ENCODE assay signal across 12 cellular contexts in the genomic region with DNA sequence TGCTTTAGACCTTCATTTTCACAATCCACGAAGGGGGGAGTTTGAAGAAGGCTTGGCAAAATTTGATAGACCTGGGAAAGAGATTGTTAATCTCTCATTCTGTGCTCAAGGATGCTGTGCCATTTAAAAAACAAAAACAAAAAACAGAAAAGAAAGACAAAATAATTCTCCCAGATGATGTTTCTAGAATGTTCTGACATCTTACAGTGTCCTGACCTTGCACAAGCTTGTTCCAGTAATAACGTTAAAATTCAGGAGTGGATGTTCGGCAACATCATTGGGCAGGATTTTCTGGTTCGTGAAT.
DNase-seq lines count a peak whose midpoint lies in the region; ATAC-seq, FAIRE-seq and TF ChIP-seq lines count a peak whose summit lies in the region.
"Had no signal": no experiment of that assay in that cellular context is flagged by ENCODE, and none has a peak within 500 bp of the region (broad histone marks: within the 10 kb centered on the region; RNA-seq: fewer than 3 reads in every experiment).

No MANE protein-coding gene starts in this region.

- no peak overlapping the region for H3K27ac ChIP-seq in HepG2 (ENCODE audit: extremely low read length, insufficient read depth, low read length)
- no peak overlapping the region for H3K27ac ChIP-seq in right lobe of liver
- H3K27ac ChIP-seq in astrocyte (ENCODE audit: low read depth, low read length), result peak overlapping the region; percentile 97

- H3K9ac ChIP-seq in HepG2 (ENCODE audit: insufficient read depth, low read depth, low read length) (no peak overlapping the region), astrocyte (ENCODE audit: low read length) (peak overlapping the region; percentile 87)

- intact Hi-C loops in HepG2 (cut with micrococcal nuclease; ENCODE audit: unreplicated experiment), result loop anchor here (5.0 kb wide), 1 partner anchor 83 kb away; no protein-coding TSS in a partner anchor
- intact Hi-C loops in right lobe of liver (cut with DNase I), result no loop called here

- H3K4me1 ChIP-seq in HepG2 (ENCODE audit: insufficient read depth, low read length) (peaks cover 92% of the 10 kb centered on the region), right lobe of liver (peaks cover 0 to 47% (median 24%) of the 10 kb centered on the region in 4 donors), astrocyte (ENCODE audit: insufficient read depth, low read length) (peaks cover 90% of the 10 kb centered on the region)

- 85% methylated on average over 4 of the region's 4 CpGs for WGBS in HepG2 (ENCODE audit: low lambda C conversion rate)
- WGBS in right lobe of liver (ENCODE audit: insufficient coverage, low coverage, low lambda C conversion rate, missing lambda C conversion rate), result 74% methylated on average over 4 of the region's 4 CpGs

- ATAC-seq in HepG2 (no peak), right lobe of liver (no peak), HG03460 (IDR thresholded peaks at IDR 0.05; ENCODE audit: unreplicated experiment) (no peak)

- H4K20me1 ChIP-seq in HepG2 (ENCODE audit: insufficient read depth, low read length), result peaks cover 66% of the 10 kb centered on the region
- no peaks in the 10 kb centered on the region for H4K20me1 ChIP-seq in astrocyte (ENCODE audit: insufficient read depth, low read length)

- H3K4me3 Mint-ChIP-seq in astrocyte (ENCODE audit: unreplicated experiment), result no peak overlapping the region
- no peak overlapping the region for H3K4me3 Mint-ChIP-seq in nephron
- no peak overlapping the region for H3K4me3 Mint-ChIP-seq in glutamatergic neuron (ENCODE audit: unreplicated experiment)

- H3K9me3 Mint-ChIP-seq in astrocyte (ENCODE audit: unreplicated experiment) (no peaks in the 10 kb centered on the region), nephron (no peaks in the 10 kb centered on the region), glutamatergic neuron (ENCODE audit: unreplicated experiment) (no peaks in the 10 kb centered on the region)

- H3K79me2 ChIP-seq in HepG2 (ENCODE audit: insufficient read depth, low read length) (peaks cover 72% of the 10 kb centered on the region), astrocyte (ENCODE audit: insufficient read depth, low read length) (peaks cover 95% of the 10 kb centered on the region)

- H3K36me3 ChIP-seq in HepG2 (replicated peaks in 1 of 2; ENCODE audit: control insufficient read depth in 1 of 2, insufficient read depth in 2 of 2, low read length in 2 of 2) (no peaks in the 10 kb centered on the region; a peak in 1 of 5 replicates), right lobe of liver (no peaks in the 10 kb centered on the region), astrocyte (ENCODE audit: insufficient read depth, low read length) (peaks cover 3% of the 10 kb centered on the region)

- CTCF ChIA-PET in HepG2 (lab: Yijun Ruan, JAX; ENCODE audit: low intra/inter-chr PET ratio, low total read pairs), result no interaction called here

- H3K4me1 Mint-ChIP-seq in astrocyte (ENCODE audit: low read depth, unreplicated experiment) (peaks cover 92% of the 10 kb centered on the region), nephron (peaks cover 97% of the 10 kb centered on the region), glutamatergic neuron (ENCODE audit: low read depth, unreplicated experiment) (peaks cover 7% of the 10 kb centered on the region)

- no TSS peak for BruUV-seq in HepG2 (replicated peaks; lab: Mats Ljungman, UMichigan)

- H3K4me3 ChIP-seq in HepG2 (replicated peaks in 1 of 3; ENCODE audit: insufficient read depth in 1 of 3, low read depth in 2 of 3, low read length in 3 of 3), result no peak overlapping the region
- H3K4me3 ChIP-seq in right lobe of liver, result no peak overlapping the region
- no peak overlapping the region for H3K4me3 ChIP-seq in astrocyte (ENCODE audit: insufficient read depth, low read depth, low read length)

- peaks cover 8% of the 10 kb centered on the region for H3K36me3 Mint-ChIP-seq in astrocyte (ENCODE audit: low read depth, unreplicated experiment)
- no peaks in the 10 kb centered on the region for H3K36me3 Mint-ChIP-seq in nephron (ENCODE audit: low read depth)
- H3K36me3 Mint-ChIP-seq in glutamatergic neuron (ENCODE audit: unreplicated experiment), result no peaks in the 10 kb centered on the region

- TF ChIP-seq EP300 in HepG2 (IDR thresholded peaks at IDR 0.05; ENCODE audit: low read depth in 2 of 2, low read length in 2 of 2), result no peak
- TF ChIP-seq EP300 in HepG2 (CRISPR knock-in tag; IDR thresholded peaks at IDR 0.05; ENCODE audit: borderline replicate concordance), result no peak

- POLR2A ChIA-PET in HepG2 (lab: Yijun Ruan, JAX), result interaction anchor here (2.4 to 3.8 kb wide), 2 partner anchors 10 to 29 kb away, joined by 9 to 37 read pairs; no protein-coding TSS in a partner anchor

- no peaks in the 10 kb centered on the region for H3K9me3 ChIP-seq in HepG2 (ENCODE audit: low read length)
- H3K9me3 ChIP-seq in right lobe of liver, result no peaks in the 10 kb centered on the region
- H3K9me3 ChIP-seq in astrocyte (ENCODE audit: insufficient read depth, low read depth, low read length), result no peaks in the 10 kb centered on the region

- H3K27me3 Mint-ChIP-seq in astrocyte (ENCODE audit: low read depth, unreplicated experiment) (no peaks in the 10 kb centered on the region), nephron (ENCODE audit: low read depth) (no peaks in the 10 kb centered on the region), glutamatergic neuron (ENCODE audit: unreplicated experiment) (peaks cover 9% of the 10 kb centered on the region)

- TF ChIP-seq RAD21 in HepG2 (CRISPR knock-in tag; IDR thresholded peaks at IDR 0.05), result no peak

- FAIRE-seq in HepG2 (lab: Jason Lieb, UNC), result no peak
- no peak for FAIRE-seq in astrocyte (lab: Jason Lieb, UNC)
- FAIRE-seq: GM12892 had no signal

- in situ Hi-C loops in HepG2 (cut with HindIII; ENCODE audit: extremely low pct_ligation_motif_present, low pct_unique_long_range_greater_than_20kb), result no loop called here

- no peak for TF ChIP-seq POLR2A in HepG2 (IDR thresholded peaks at IDR 0.05; ENCODE audit: insufficient read depth in 1 of 2, low read depth in 2 of 2, low read length in 2 of 2)
- TF ChIP-seq POLR2A in right lobe of liver (IDR thresholded peaks at IDR 0.05), result no peak

- H3K4me2 ChIP-seq in HepG2 (ENCODE audit: low read depth, low read length) (peak overlapping the region; percentile 88; the same call in 1 of the 2 replicates), astrocyte (ENCODE audit: low read length) (peak overlapping the region; percentile 47)

- DNase-seq in HepG2 (ENCODE audit: low spot score) (no peak), right lobe of liver (no peak), astrocyte (ENCODE audit: low read depth) (no peak), DMS53 (lab: John Stamatoyannopoulos, UW) (no peak), glutamatergic neuron (no peak), NCI-H2029 treated with DMSO at 0.1 percent for 48 hours (lab: John Stamatoyannopoulos, UW) (no peak)
- DNase-seq: NCI-H1092, NCI-H524, Right ventricle myocardium superior had no signal

- no peak overlapping the region for H2AFZ ChIP-seq in HepG2 (ENCODE audit: low read length)
- no peak overlapping the region for H2AFZ ChIP-seq in astrocyte (ENCODE audit: low read depth, low read length)

- H3K27ac Mint-ChIP-seq in astrocyte (ENCODE audit: unreplicated experiment), result peak overlapping the region; percentile 92
- peak overlapping the region in 2 of 3 experiments; percentile 89 to 98 for H3K27ac Mint-ChIP-seq in nephron
- no peak overlapping the region for H3K27ac Mint-ChIP-seq in glutamatergic neuron (ENCODE audit: unreplicated experiment)

- TF ChIP-seq CTCF in HepG2 (CRISPR knock-in tag; IDR thresholded peaks at IDR 0.05) (no peak), right lobe of liver (IDR thresholded peaks at IDR 0.05) (no peak), astrocyte (IDR thresholded peaks at IDR 0.05; ENCODE audit: insufficient read depth, low read depth, low read length) (no peak), nephron (IDR thresholded peaks at IDR 0.05; ENCODE audit: unreplicated experiment in 3 of 3) (no peak), glutamatergic neuron (IDR thresholded peaks at IDR 0.05; ENCODE audit: partially characterized antibody, unreplicated experiment) (no peak)

- H3K27me3 ChIP-seq in HepG2 (ENCODE audit: control insufficient read depth in 1 of 2, insufficient read depth in 2 of 2, low read length in 2 of 2), result no peaks in the 10 kb centered on the region
- no peaks in the 10 kb centered on the region for H3K27me3 ChIP-seq in right lobe of liver
- no peaks in the 10 kb centered on the region for H3K27me3 ChIP-seq in astrocyte (ENCODE audit: insufficient read depth, low read length)

TF ChIP-seq in HepG2, 621 proteins besides CTCF, POLR2A, EP300 and RAD21:
- TF ChIP-seq PAX8 (CRISPR knock-in tag; IDR thresholded peaks at IDR 0.05; ENCODE audit: borderline replicate concordance), result no peak
- TF ChIP-seq, protein P1, sequence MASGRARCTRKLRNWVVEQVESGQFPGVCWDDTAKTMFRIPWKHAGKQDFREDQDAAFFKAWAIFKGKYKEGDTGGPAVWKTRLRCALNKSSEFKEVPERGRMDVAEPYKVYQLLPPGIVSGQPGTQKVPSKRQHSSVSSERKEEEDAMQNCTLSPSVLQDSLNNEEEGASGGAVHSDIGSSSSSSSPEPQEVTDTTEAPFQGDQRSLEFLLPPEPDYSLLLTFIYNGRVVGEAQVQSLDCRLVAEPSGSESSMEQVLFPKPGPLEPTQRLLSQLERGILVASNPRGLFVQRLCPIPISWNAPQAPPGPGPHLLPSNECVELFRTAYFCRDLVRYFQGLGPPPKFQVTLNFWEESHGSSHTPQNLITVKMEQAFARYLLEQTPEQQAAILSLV (CRISPR knock-in tag; IDR thresholded peaks at IDR 0.05; ENCODE audit: borderline replicate concordance), result no peak
- TF ChIP-seq DPF2 (CRISPR knock-in tag; IDR thresholded peaks at IDR 0.05; ENCODE audit: borderline replicate concordance, low read depth), result no peak
